ENCODE assay signal across 8 cellular contexts in genomic region chr13:110524484-110525254, GRCh38. TPM values are rescaled to one million over a fixed set of nuclear protein-coding genes. Genes with fewer than 3 reads are reported as not detected.
A peak's percentile ranks its signal among the peaks of the same experiment; 100 is the strongest.
DNase-seq lines count a peak whose midpoint lies in the region; ATAC-seq and TF ChIP-seq lines count a peak whose summit lies in the region.

No MANE protein-coding gene starts in this region.

- H2AFZ ChIP-seq in SK-N-SH (ENCODE audit: low read depth) = no peak overlapping the region

- no peaks in the 10 kb centered on the region for H3K79me2 ChIP-seq in SK-N-SH (ENCODE audit: insufficient read depth)

- H3K9me2 ChIP-seq in SK-N-SH = no peaks in the 10 kb centered on the region

- no peaks in the 10 kb centered on the region for H3K27me3 ChIP-seq in SK-N-SH (ENCODE audit: insufficient read depth)
- no peaks in the 10 kb centered on the region for H3K27me3 ChIP-seq in right atrium auricular region
- H3K27me3 ChIP-seq in tibial artery = no peaks in the 10 kb centered on the region

- no peak overlapping the region for H3K9ac ChIP-seq in SK-N-SH

- no peaks in the 10 kb centered on the region for H3F3A ChIP-seq in SK-N-SH (replicated peaks; ENCODE audit: insufficient read depth)

- CTCF ChIA-PET in SK-N-SH (lab: Yijun Ruan, JAX) = interaction anchor here (0.7 to 1.4 kb wide), 5 partner anchors 10 to 33 kb away, joined by 3 read pairs; no protein-coding TSS in a partner anchor

- DNase-seq in SK-N-SH (peak; percentile 72), RPMI8226 (peak; percentile 89), right atrium auricular region (ENCODE audit: low spot score) (peak; percentile 74), tibial artery (peak in 1 of 2 donors; percentile 89), GM10266 (ENCODE audit: extremely low spot score) (no peak), KG1 (lab: John Stamatoyannopoulos, UW) (no peak)

- intact Hi-C loops in tibial artery (cut with DNase I; ENCODE audit: low total_unique reads) = no loop called here

- POLR2A ChIA-PET in SK-N-SH (lab: Yijun Ruan, JAX) = interaction anchor here (1.2 kb wide), 1 partner anchor 17 kb away, joined by 3 read pairs; no protein-coding TSS in a partner anchor

- H3K36me3 ChIP-seq in SK-N-SH (replicated peaks in 1 of 2; ENCODE audit: control insufficient read depth in 1 of 2, insufficient read depth in 2 of 2, low read length in 1 of 2) (no peaks in the 10 kb centered on the region), right atrium auricular region (no peaks in the 10 kb centered on the region), tibial artery (no peaks in the 10 kb centered on the region)

- ATAC-seq in SK-N-SH treated with all-trans-retinoic acid at 6 μM for 48 hours (no peak), HG03460 (IDR thresholded peaks at IDR 0.05; ENCODE audit: unreplicated experiment) (no peak)

- H3K4me2 ChIP-seq in SK-N-SH = no peak overlapping the region

- H3K4me3 ChIP-seq in SK-N-SH (ENCODE audit: low read depth in 2 of 2, low read length in 1 of 2) (no peak overlapping the region), right atrium auricular region (no peak overlapping the region), tibial artery (no peak overlapping the region)

- H3K9me3 ChIP-seq in SK-N-SH = no peaks in the 10 kb centered on the region
- no peaks in the 10 kb centered on the region for H3K9me3 ChIP-seq in right atrium auricular region
- no peaks in the 10 kb centered on the region for H3K9me3 ChIP-seq in tibial artery

- TF ChIP-seq CTCF in SK-N-SH (IDR thresholded peaks at IDR 0.05) (no peak), right atrium auricular region (IDR thresholded peaks at IDR 0.05) (no peak), tibial artery (IDR thresholded peaks at IDR 0.05) (no peak), GM10266 (IDR thresholded peaks at IDR 0.05; ENCODE audit: control insufficient read depth, insufficient read depth, low read depth, missing control alignments) (no peak)

- 73% methylated on average over 14 of the region's 20 CpGs for WGBS in SK-N-SH (ENCODE audit: low lambda C conversion rate)

- H3K4me1 ChIP-seq in SK-N-SH (ENCODE audit: control insufficient read depth in 1 of 2, insufficient read depth in 2 of 2, low read depth in 1 of 2, low read length in 1 of 2) (peaks cover 0 to 22% of the 10 kb centered on the region in 2 experiments; a peak in 1 of 4 replicates), right atrium auricular region (peaks cover 0 to 83% of the 10 kb centered on the region in 2 donors), tibial artery (peaks cover 23 to 99% (median 96%) of the 10 kb centered on the region in 4 donors)

- no peaks in the 10 kb centered on the region for H4K20me1 ChIP-seq in SK-N-SH (ENCODE audit: insufficient read depth)

- H3K27ac ChIP-seq in SK-N-SH (ENCODE audit: low read depth in 2 of 2, low read length in 1 of 2) = no peak overlapping the region
- H3K27ac ChIP-seq in right atrium auricular region = peak overlapping the region; percentile 91 to 93
- peak overlapping the region; percentile 83 to 90 for H3K27ac ChIP-seq in tibial artery

- TF ChIP-seq EP300 in SK-N-SH (IDR thresholded peaks at IDR 0.05; ENCODE audit: borderline replicate concordance in 1 of 2, low read depth in 1 of 2, low read length in 1 of 2) = no peak

- no peak for TF ChIP-seq RAD21 in SK-N-SH (IDR thresholded peaks at IDR 0.05; ENCODE audit: low read length)

TF ChIP-seq in SK-N-SH, 30 proteins besides CTCF, POLR2A, EP300 and RAD21:
- TF ChIP-seq YY1 (IDR thresholded peaks at IDR 0.05; ENCODE audit: low read depth) (no peak), RCOR1 (IDR thresholded peaks at IDR 0.05; ENCODE audit: low read length) (0 out of 2 replicates have a peak, but pooled peaks have one; percentile 32), RXRA (IDR thresholded peaks at IDR 0.05; ENCODE audit: borderline replicate concordance, low read depth) (no peak), IRF3 (IDR thresholded peaks at IDR 0.05; ENCODE audit: low read depth, low read length) (no peak)

TF ChIP-seq in SK-N-SH treated with all-trans-retinoic acid at 6 μM for 48 hours, 23 proteins besides CTCF, POLR2A, EP300 and RAD21:
- TF ChIP-seq ZNF565 (CRISPR knock-in tag; conservative IDR thresholded peaks at IDR 0.05; ENCODE audit: low read depth) (no peak), SNAI2 (CRISPR knock-in tag; IDR thresholded peaks at IDR 0.05) (no peak), ESRRG (CRISPR knock-in tag; IDR thresholded peaks at IDR 0.05) (no peak), CSDC2 (CRISPR knock-in tag; IDR thresholded peaks at IDR 0.05) (no peak), TSHZ2 (CRISPR knock-in tag; IDR thresholded peaks at IDR 0.05) (no peak), RARB (CRISPR knock-in tag; IDR thresholded peaks at IDR 0.05) (no peak), ZFP30 (CRISPR knock-in tag; IDR thresholded peaks at IDR 0.05) (no peak), OSR1 (CRISPR knock-in tag; IDR thresholded peaks at IDR 0.05) (no peak), TOX (CRISPR knock-in tag; IDR thresholded peaks at IDR 0.05; ENCODE audit: borderline replicate concordance) (no peak), CREB5 (CRISPR knock-in tag; IDR thresholded peaks at IDR 0.05; ENCODE audit: low read depth) (no peak), ZFP3 (CRISPR knock-in tag; IDR thresholded peaks at IDR 0.05) (no peak), POU6F1 (CRISPR knock-in tag; IDR thresholded peaks at IDR 0.05; ENCODE audit: borderline replicate concordance, low read depth) (no peak), ZNF70 (CRISPR knock-in tag; IDR thresholded peaks at IDR 0.05) (no peak), ARNTL (CRISPR knock-in tag; IDR thresholded peaks at IDR 0.05; ENCODE audit: borderline replicate concordance, low read depth) (no peak), PPARA (CRISPR knock-in tag; IDR thresholded peaks at IDR 0.05; ENCODE audit: borderline replicate concordance) (no peak), ZC3H10 (CRISPR knock-in tag; IDR thresholded peaks at IDR 0.05) (no peak), GLIS3 (CRISPR knock-in tag; IDR thresholded peaks at IDR 0.05) (no peak), TCF4 (CRISPR knock-in tag; IDR thresholded peaks at IDR 0.05; ENCODE audit: borderline replicate concordance) (no peak)

RNA-seq across cellular contexts. Expression of gene RAB20, which starts 36.9 kb away (rescaled TPM):
- 4.9 and 5.2 TPM in 2 replicates for polyA plus RNA-seq in SK-N-SH (2012; rRNA removed)
- 4.8 and 5.3 TPM in 2 replicates for polyA plus RNA-seq in SK-N-SH (2012; cell fraction: cytosol; rRNA removed)
- polyA plus RNA-seq in SK-N-SH (2012; cell fraction: nucleus; rRNA removed) = 2.7 and 3.6 TPM in 2 replicates
- 10 to 100 TPM; 10.8 to 15.7 TPM for total RNA-seq in right atrium auricular region

Comparison
In these comparisons a context has a peak if more than half of its experiments do, and no peak if none do; other contexts are left out.
1. DNase-seq: peak in SK-N-SH (single experiment), RPMI8226 (single experiment) and right atrium auricular region (single experiment); none in GM10266 (single experiment) and KG1 (single experiment).
2. H3K27ac ChIP-seq: peak in right atrium auricular region (2 of 2) and tibial artery (2 of 2); none in SK-N-SH (0 of 2).